In genomic region chr22:19605508-19606331, GRCh38 we compare ENCODE assay signal across 1 cellular context.
A peak's percentile ranks its signal among the peaks of the same experiment; 100 is the strongest.
TF ChIP-seq lines count a peak whose summit lies in the region.

No MANE protein-coding gene starts in this region.

TF ChIP-seq in K562, 482 proteins besides CTCF, POLR2A, EP300 and RAD21 (continues in another document):
- no peak for TF ChIP-seq RBM15 (IDR thresholded peaks at IDR 0.05; ENCODE audit: insufficient read depth, low read length)
- no peak for TF ChIP-seq ZNF644 (tag; IDR thresholded peaks at IDR 0.05; ENCODE audit: low read depth)
- TF ChIP-seq ZNF592 (IDR thresholded peaks at IDR 0.05) = no peak
- no peak for TF ChIP-seq TEAD1 (CRISPR knock-in tag; IDR thresholded peaks at IDR 0.05)
- no peak for TF ChIP-seq HNRNPUL1 (IDR thresholded peaks at IDR 0.05; ENCODE audit: low read length)
- TF ChIP-seq SFPQ (IDR thresholded peaks at IDR 0.05; ENCODE audit: low read depth, low read length) = no peak
- no peak for TF ChIP-seq ZBED1 (IDR thresholded peaks at IDR 0.05)
- peak; percentile 47; the same call in 1 of the 2 replicates for TF ChIP-seq ZNF511 (CRISPR knock-in tag; IDR thresholded peaks at IDR 0.05)
- TF ChIP-seq ZNF695 (CRISPR knock-in tag; IDR thresholded peaks at IDR 0.05) = no peak
- no peak for TF ChIP-seq ZNF431 (CRISPR knock-in tag; IDR thresholded peaks at IDR 0.05)
- TF ChIP-seq XRCC4 (IDR thresholded peaks at IDR 0.05; ENCODE audit: extremely low read depth, insufficient read depth, insufficient read length) = no peak
- TF ChIP-seq GATAD2B (IDR thresholded peaks at IDR 0.05; ENCODE audit: borderline replicate concordance) = no peak
- TF ChIP-seq HNRNPK (IDR thresholded peaks at IDR 0.05; ENCODE audit: low read depth, low read length, poor library complexity, severe bottlenecking) = no peak
- TF ChIP-seq TRIM25 (IDR thresholded peaks at IDR 0.05; ENCODE audit: borderline replicate concordance) = no peak
- no peak for TF ChIP-seq GTF2F1 (IDR thresholded peaks at IDR 0.05; ENCODE audit: low read depth, low read length)
- no peak for TF ChIP-seq ZNF134 (CRISPR knock-in tag; conservative IDR thresholded peaks at IDR 0.05)
- no peak for TF ChIP-seq CBFA2T2 (conservative IDR thresholded peaks at IDR 0.05)
- TF ChIP-seq PPARD (CRISPR knock-in tag; IDR thresholded peaks at IDR 0.05) = no peak
- TF ChIP-seq FOSL1 (tag; conservative IDR thresholded peaks at IDR 0.05) = no peak
- TF ChIP-seq MEF2D (tag; conservative IDR thresholded peaks at IDR 0.05; ENCODE audit: low read depth) = no peak
- no peak for TF ChIP-seq ZBTB8A (IDR thresholded peaks at IDR 0.05; ENCODE audit: partially characterized antibody)
- TF ChIP-seq CHD4 (IDR thresholded peaks at IDR 0.05; ENCODE audit: insufficient read depth, insufficient replicate concordance, low read depth, low read length, poor library complexity, severe bottlenecking) = no peak
- TF ChIP-seq PRPF4 (IDR thresholded peaks at IDR 0.05; ENCODE audit: insufficient read depth, low read depth, low read length, poor library complexity, severe bottlenecking) = no peak
- TF ChIP-seq MYC (IDR thresholded peaks at IDR 0.05; ENCODE audit: low read depth, low read length) = no peak
- peak; percentile 59; the same call in 1 of the 2 replicates for TF ChIP-seq MYC (CRISPR knock-in tag; IDR thresholded peaks at IDR 0.05; ENCODE audit: borderline replicate concordance, low read depth)
- no peak for TF ChIP-seq NR2F6 (CRISPR knock-in tag; IDR thresholded peaks at IDR 0.05)
- no peak for TF ChIP-seq ZNF174 (CRISPR knock-in tag; IDR thresholded peaks at IDR 0.05)
- no peak for TF ChIP-seq ZNF449 (CRISPR knock-in tag; IDR thresholded peaks at IDR 0.05)
- TF ChIP-seq SP1 (CRISPR knock-in tag; IDR thresholded peaks at IDR 0.05) = no peak
- no peak for TF ChIP-seq RBM22 (IDR thresholded peaks at IDR 0.05; ENCODE audit: low read depth, low read length, poor library complexity, severe bottlenecking)
- TF ChIP-seq AFF4 (CRISPR knock-in tag; IDR thresholded peaks at IDR 0.05) = no peak
- TF ChIP-seq ZNF277 (CRISPR knock-in tag; IDR thresholded peaks at IDR 0.05; ENCODE audit: borderline replicate concordance) = no peak
- no peak for TF ChIP-seq POLR3G (IDR thresholded peaks at IDR 0.05; ENCODE audit: extremely low read depth, insufficient read length, insufficient replicate concordance)
- TF ChIP-seq MAZ (CRISPR knock-in tag; conservative IDR thresholded peaks at IDR 0.05 in 1 of 2, IDR thresholded peaks at IDR 0.05 in 1 of 2) = no peak
- TF ChIP-seq CTBP1 (IDR thresholded peaks at IDR 0.05; ENCODE audit: borderline replicate concordance) = no peak
- no peak for TF ChIP-seq PHB2 (IDR thresholded peaks at IDR 0.05; ENCODE audit: low read depth)
- TF ChIP-seq ZBTB43 (CRISPR knock-in tag; IDR thresholded peaks at IDR 0.05) = no peak
- TF ChIP-seq DIDO1 (tag; IDR thresholded peaks at IDR 0.05; ENCODE audit: low read depth) = no peak
- no peak for TF ChIP-seq TSHZ1 (CRISPR knock-in tag; IDR thresholded peaks at IDR 0.05)
